11 cellular contexts compared by ENCODE assay signal in the genomic region with DNA sequence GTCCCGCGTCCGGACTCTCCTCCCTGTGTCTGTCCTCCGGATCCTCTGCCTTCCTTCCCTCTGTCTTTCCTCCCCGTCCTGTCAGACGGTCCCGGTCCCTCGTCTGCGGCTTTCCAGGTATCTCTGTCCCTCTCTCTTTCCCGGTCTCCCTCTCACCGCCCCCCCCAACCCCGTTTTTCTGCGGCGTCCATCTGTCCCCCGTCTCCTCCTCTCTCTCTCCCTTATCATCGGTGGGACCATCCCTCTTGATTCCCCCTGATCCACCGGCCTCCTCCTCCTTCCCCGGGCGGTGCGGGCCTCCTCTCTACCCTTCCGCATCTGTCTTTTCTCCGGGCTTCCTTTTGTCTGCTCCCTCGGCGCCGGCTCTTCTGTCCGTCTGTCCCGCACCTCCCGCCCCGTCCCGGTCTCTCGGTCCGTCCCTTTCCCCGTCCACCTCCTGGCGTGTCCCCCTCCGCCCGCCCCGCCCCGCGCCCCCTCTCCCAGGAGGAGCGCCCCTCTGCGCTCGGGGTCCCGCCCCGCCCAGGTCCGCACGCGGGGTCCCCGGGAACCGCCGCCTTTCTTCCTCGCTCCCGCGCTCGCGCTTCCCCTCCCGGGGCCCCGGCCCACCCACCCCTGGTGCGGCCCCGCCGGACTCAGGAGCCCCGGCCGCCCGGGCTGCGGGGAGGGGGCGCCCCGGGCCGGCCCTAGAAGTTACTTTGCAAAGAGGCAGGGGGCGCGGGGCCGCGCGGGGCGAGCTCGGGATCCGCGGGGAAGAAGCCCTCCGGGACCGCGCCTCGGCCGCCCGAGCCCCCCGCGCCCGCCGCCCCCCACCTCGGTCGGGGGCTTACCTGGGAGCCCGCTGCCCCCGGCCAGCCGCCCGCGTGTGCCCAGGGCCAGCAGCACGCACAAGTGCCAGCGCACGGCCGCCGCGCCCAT. TPM values are rescaled to one million over a fixed set of nuclear protein-coding genes. Genes with fewer than 3 reads are reported as not detected.
A peak's percentile ranks its signal among the peaks of the same experiment; 100 is the strongest.
DNase-seq lines count a peak whose midpoint lies in the region; ATAC-seq, FAIRE-seq and TF ChIP-seq lines count a peak whose summit lies in the region.
"Had no signal": no experiment of that assay in that cellular context is flagged by ENCODE, and none has a peak within 500 bp of the region (broad histone marks: within the 10 kb centered on the region; RNA-seq: fewer than 3 reads in every experiment).

No MANE protein-coding gene starts in this region.

- H3K36me3 ChIP-seq in SJCRH30 (no peaks in the 10 kb centered on the region), pancreas (no peaks in the 10 kb centered on the region)

- H3K4me3 Mint-ChIP-seq in stimulated activated effector memory CD8-positive, alpha-beta T cell treated with anti-CD3 and anti-CD28 coated beads, Interleukin-12 subunit alpha, Interleukin-12 subunit beta, amount 100 ng/mL, for 72 hours: peak overlapping the region; percentile 43

- H3K9me3 ChIP-seq in SJCRH30 (replicated peaks) (no peaks in the 10 kb centered on the region), iPS-18c (ENCODE audit: control insufficient read depth, insufficient read depth, low read length) (peaks cover 2% of the 10 kb centered on the region), pancreas (no peaks in the 10 kb centered on the region)

- peak overlapping the region; percentile 52 for H3K4me3 ChIP-seq in SJCRH30
- H3K4me3 ChIP-seq in iPS-18c (ENCODE audit: insufficient read depth, low read depth, low read length): peak overlapping the region; percentile 34; the same call in 1 of the 2 replicates
- H3K4me3 ChIP-seq in pancreas: peak overlapping the region in 1 of 4 donors; percentile 27

- FAIRE-seq in pancreas (lab: Jason Lieb, UNC): no peak

- H3K27ac ChIP-seq in SJCRH30 (no peak overlapping the region), pancreas (no peak overlapping the region)
- H3K27ac ChIP-seq: 22Rv1 had no signal

- peaks cover 40% of the 10 kb centered on the region for H3K4me1 Mint-ChIP-seq in stimulated activated effector memory CD8-positive, alpha-beta T cell treated with anti-CD3 and anti-CD28 coated beads, Interleukin-12 subunit alpha, Interleukin-12 subunit beta, amount 100 ng/mL, for 72 hours

- intact Hi-C loops in pancreas (cut with DNase I): loop anchor here in 1 of 3 donors (10.0 kb wide), 1 partner anchor 68 kb away; no protein-coding TSS in a partner anchor

- H3K27me3 ChIP-seq in SJCRH30 (no peaks in the 10 kb centered on the region), pancreas (peaks cover 0 to 7% (median 3%) of the 10 kb centered on the region in 4 donors)

- WGBS in pancreas, 2 donors: 3 to 4% methylated on average over 54 to 99 of the region's 99 CpGs

- DNase-seq in DMS 273 (lab: John Stamatoyannopoulos, UW; ENCODE audit: unreplicated experiment): peak; percentile 8
- DNase-seq in DMS 273 treated with DMSO at 0.1 percent for 48 hours (lab: John Stamatoyannopoulos, UW): no peak
- peak in 1 of 2 experiments; percentile 31 for DNase-seq in SJCRH30
- no peak for DNase-seq in stimulated activated effector memory CD8-positive, alpha-beta T cell treated with anti-CD3 and anti-CD28 coated beads, Interleukin-12 subunit alpha, Interleukin-12 subunit beta, amount 100 ng/mL, for 72 hours (ENCODE audit: low spot score in 2 of 2)
- DNase-seq in foreskin melanocyte: no peak
- DNase-seq in pancreas: no peak
- DNase-seq in NCI-H774 (lab: John Stamatoyannopoulos, UW): no peak
- DNase-seq: effector CD8-positive, alpha-beta T cell; HCEC 1CT had no signal

- TF ChIP-seq CTCF in pancreas (IDR thresholded peaks at IDR 0.05): no peak

- peaks cover 8% of the 10 kb centered on the region for H3K4me1 ChIP-seq in SJCRH30
- H3K4me1 ChIP-seq in pancreas: peaks cover 0 to 4% (median 0%) of the 10 kb centered on the region in 3 donors

- no peaks in the 10 kb centered on the region for H3K9me3 Mint-ChIP-seq in stimulated activated effector memory CD8-positive, alpha-beta T cell treated with anti-CD3 and anti-CD28 coated beads, Interleukin-12 subunit alpha, Interleukin-12 subunit beta, amount 100 ng/mL, for 72 hours

- no peak overlapping the region for H3K27ac Mint-ChIP-seq in stimulated activated effector memory CD8-positive, alpha-beta T cell treated with anti-CD3 and anti-CD28 coated beads, Interleukin-12 subunit alpha, Interleukin-12 subunit beta, amount 100 ng/mL, for 72 hours

- H3K36me3 Mint-ChIP-seq in stimulated activated effector memory CD8-positive, alpha-beta T cell treated with anti-CD3 and anti-CD28 coated beads, Interleukin-12 subunit alpha, Interleukin-12 subunit beta, amount 100 ng/mL, for 72 hours: no peaks in the 10 kb centered on the region

- ATAC-seq in stimulated activated effector memory CD8-positive, alpha-beta T cell treated with anti-CD3 and anti-CD28 coated beads, Interleukin-12 subunit alpha, Interleukin-12 subunit beta, amount 100 ng/mL, for 72 hours: no peak
- no peak for ATAC-seq in pancreas

RNA-seq across cellular contexts. Expression of a gene that starts 0.6 kb away (rescaled TPM):
- total RNA-seq in SJCRH30 (2014; rRNA removed; shearing (Covaris generic)): 11.0 and 13.7 TPM in 2 replicates
- total RNA-seq in pancreas: under 1 TPM in 3 of 6 donors, not detected in 3; 0.12 to 0.41 (median 0.17) TPM
- polyA plus RNA-seq in pancreas: under 1 TPM; 0.04 to 0.12 TPM
